ENCODE assay signal across 21 cellular contexts in the genomic region with DNA sequence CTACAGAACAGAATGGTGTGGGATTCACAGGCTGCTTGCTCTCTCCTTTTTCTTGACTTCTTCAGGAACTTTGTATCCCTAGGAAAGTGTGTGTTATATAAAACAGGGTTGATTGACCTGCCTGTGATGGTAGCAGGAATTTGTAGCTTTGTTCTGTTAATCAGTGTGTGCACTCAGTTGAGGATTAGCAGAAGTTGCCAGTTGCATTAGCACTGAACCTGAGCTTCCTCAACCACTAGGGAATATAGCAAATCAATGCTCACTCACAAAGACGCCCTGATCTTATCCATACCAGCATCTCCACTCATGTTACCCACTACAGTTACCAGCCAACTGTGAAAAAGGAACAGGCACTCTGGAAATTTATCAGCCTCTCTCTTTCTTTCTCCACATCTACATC.
"Had no signal": no experiment of that assay in that cellular context is flagged by ENCODE, and none has a peak within 500 bp of the region (broad histone marks: within the 10 kb centered on the region; RNA-seq: fewer than 3 reads in every experiment).

No MANE protein-coding gene starts in this region.

- DNase-seq: activated CD4-positive, alpha-beta T cell treated with anti-CD3 and anti-CD28 coated beads for 36 hours; activated CD4-positive, alpha-beta T cell treated with anti-CD3 and anti-CD28 coated beads, Interleukin-2, amount 50 U/mL, for 48 hours; activated gamma-delta T cell; adrenal gland; effector CD8-positive, alpha-beta T cell; heart right ventricle; immature natural killer cell; kidney glomerular epithelial cell; mucosa of descending colon; naive B cell; stimulated activated CD4-positive, alpha-beta T cell treated with anti-CD3 and anti-CD28 coated beads, Interleukin-4, amount 100 ng/mL, for 4 hours; substantia nigra; T-helper 2 cell had no signal

- ATAC-seq: activated CD4-positive, alpha-beta T cell treated with anti-CD3 and anti-CD28 coated beads for 36 hours; activated naive CD4-positive, alpha-beta T cell treated with anti-CD3 and anti-CD28 coated beads, Interleukin-2, amount 50 U/mL, for 72 hours; gastroesophageal sphincter; heart right ventricle; mucosa of descending colon; sciatic nerve; stimulated activated memory B cell treated with anti-CD40 and anti-IgM and Interleukin-4, amounts not matched to agents 10 μg/mL and 1 μg/mL and 100 μg/mL, for 72 hours had no signal

- H3K4me3 ChIP-seq: adrenal gland, esophagus muscularis mucosa, gastroesophageal sphincter, heart right ventricle, mucosa of descending colon, prostate gland, smooth muscle cell, tibial nerve had no signal
